Comparison of ENCODE assay signal across 9 cellular contexts in genomic region chr5:119354522-119355243, GRCh38. TPM values are rescaled to one million over a fixed set of nuclear protein-coding genes. Genes with fewer than 3 reads are reported as not detected.
A peak's percentile ranks its signal among the peaks of the same experiment; 100 is the strongest.
DNase-seq lines count a peak whose midpoint lies in the region; ATAC-seq, FAIRE-seq and TF ChIP-seq lines count a peak whose summit lies in the region.
"Had no signal": no experiment of that assay in that cellular context is flagged by ENCODE, and none has a peak within 500 bp of the region (broad histone marks: within the 10 kb centered on the region; RNA-seq: fewer than 3 reads in every experiment).

No MANE protein-coding gene starts in this region.

- H3K4me3 Mint-ChIP-seq in natural killer cell treated with Interleukin-12 subunit alpha and Interleukin-12 subunit beta and Interleukin-15 and Interleukin-18, amount 100 ng/mL, for 72 hours, result peak overlapping the region; percentile 97

- peaks cover 37% of the 10 kb centered on the region for H3K36me3 Mint-ChIP-seq in natural killer cell treated with Interleukin-12 subunit alpha and Interleukin-12 subunit beta and Interleukin-15 and Interleukin-18, amount 100 ng/mL, for 72 hours

- peak overlapping the region; percentile 64 for H3K9ac ChIP-seq in ES-I3 (ENCODE audit: low read depth, low read length)
- peak overlapping the region; percentile 65 for H3K9ac ChIP-seq in GM12878 (ENCODE audit: control insufficient read depth, insufficient read depth, low read length)

- peak overlapping the region; percentile 85 to 99 for H3K27ac Mint-ChIP-seq in natural killer cell treated with Interleukin-12 subunit alpha and Interleukin-12 subunit beta and Interleukin-15 and Interleukin-18, amount 100 ng/mL, for 72 hours

- TF ChIP-seq RAD21 in GM12878 (IDR thresholded peaks at IDR 0.05; ENCODE audit: insufficient read depth, low read depth, low read length), result no peak

- H3K27ac ChIP-seq in GM12878 (ENCODE audit: control insufficient read depth, insufficient read depth), result peak overlapping the region; percentile 92

- in situ Hi-C loops in GM12878 (cut with MboI), result no loop called here

- no peak for TF ChIP-seq CTCF in GM12878 (IDR thresholded peaks at IDR 0.05 in 2 of 3, conservative IDR thresholded peaks at IDR 0.05 in 1 of 3; ENCODE audit: control insufficient read depth in 2 of 3, extremely low read depth in 1 of 3, insufficient read depth in 1 of 3, low read depth in 3 of 3, low read length in 3 of 3)

- FAIRE-seq in GM12878 (lab: Jason Lieb, UNC), result no peak
- FAIRE-seq: RCC 7860 had no signal

- BruUV-seq in GM12878 (replicated peaks; lab: Mats Ljungman, UMichigan), result no TSS peak

- intact Hi-C loops in GM12878 (cut with micrococcal nuclease; ENCODE audit: unreplicated experiment), result loop anchor here (1.0 to 10.0 kb wide), 6 partner anchors 13 to 630 kb away; partner anchors contain the start of gene DMXL1

- DNase-seq in GM12878 (ENCODE audit: low read depth, low spot score) (no peak), NCI-H510A (lab: John Stamatoyannopoulos, UW) (no peak), NCI-H1092 (lab: John Stamatoyannopoulos, UW) (no peak)
- no peak for DNase-seq in natural killer cell treated with Interleukin-12 subunit alpha and Interleukin-12 subunit beta and Interleukin-15 and Interleukin-18, amount 100 ng/mL, for 72 hours (ENCODE audit: low spot score)

- no peaks in the 10 kb centered on the region for H3K36me3 ChIP-seq in ES-I3 (ENCODE audit: insufficient read depth, low read length)
- H3K36me3 ChIP-seq in GM12878 (ENCODE audit: control insufficient read depth in 2 of 2, insufficient read depth in 2 of 2, low read length in 1 of 2), result peaks cover 0 to 5% of the 10 kb centered on the region in 2 experiments; a peak in 1 of 4 replicates

- peak overlapping the region; percentile 96 for H3K4me3 ChIP-seq in GM12878

- H3K27me3 ChIP-seq in GM12878 (replicated peaks in 1 of 2; ENCODE audit: control insufficient read depth in 2 of 2, insufficient read depth in 2 of 2, low read length in 1 of 2), result no peaks in the 10 kb centered on the region

- no peaks in the 10 kb centered on the region for H3K9me3 Mint-ChIP-seq in natural killer cell treated with Interleukin-12 subunit alpha and Interleukin-12 subunit beta and Interleukin-15 and Interleukin-18, amount 100 ng/mL, for 72 hours

- H3K9me3 ChIP-seq in ES-I3 (ENCODE audit: control insufficient read depth, insufficient read depth, low read length) (no peaks in the 10 kb centered on the region), GM12878 (replicated peaks; ENCODE audit: control insufficient read depth, insufficient read depth, low read length) (no peaks in the 10 kb centered on the region)

- WGBS in GM12878 (ENCODE audit: insufficient coverage, insufficient replicate concordance, low lambda C conversion rate, missing lambda C conversion rate), result under 1% methylated on average over 10 of the region's 10 CpGs

- peaks cover 57 to 78% of the 10 kb centered on the region in 2 donors for H3K4me1 Mint-ChIP-seq in natural killer cell treated with Interleukin-12 subunit alpha and Interleukin-12 subunit beta and Interleukin-15 and Interleukin-18, amount 100 ng/mL, for 72 hours (ENCODE audit: low read depth in 2 of 2)

- H3K27me3 Mint-ChIP-seq in natural killer cell treated with Interleukin-12 subunit alpha and Interleukin-12 subunit beta and Interleukin-15 and Interleukin-18, amount 100 ng/mL, for 72 hours, result no peaks in the 10 kb centered on the region

- TF ChIP-seq POLR2A in GM12878 (IDR thresholded peaks at IDR 0.05; ENCODE audit: low read depth, low read length), result no peak

- H3K4me1 ChIP-seq in ES-I3 (ENCODE audit: insufficient read depth, low read length) (peaks cover 58% of the 10 kb centered on the region), GM12878 (ENCODE audit: control insufficient read depth, insufficient read depth, low read length) (peaks cover 29% of the 10 kb centered on the region)

- RAD21 ChIA-PET in GM12878 (lab: Charles Lee; ENCODE audit: unreplicated experiment), result interaction anchor here (3.5 to 17.9 kb wide), 3 partner anchors 13 to 58 kb away, joined by 22 to 501 read pairs (median 77); no protein-coding TSS in a partner anchor

- H3K4me2 ChIP-seq in GM12878 (ENCODE audit: control insufficient read depth, insufficient read depth), result peak overlapping the region; percentile 95

- POLR2A ChIA-PET in GM12878 (lab: Charles Lee), result interaction anchor here (0.6 to 20.5 kb wide), 7 partner anchors 8 to 87 kb away, joined by 3 to 657 read pairs (median 9); no protein-coding TSS in a partner anchor

- peaks cover 6% of the 10 kb centered on the region; the same call in 1 of the 2 replicates for H4K20me1 ChIP-seq in GM12878 (ENCODE audit: control insufficient read depth, insufficient read depth)

- ATAC-seq in HG03521 (IDR thresholded peaks at IDR 0.05; ENCODE audit: unreplicated experiment), result peak; percentile 3
- ATAC-seq in GM12878, result peak; percentile 23
- no peak for ATAC-seq in natural killer cell treated with Interleukin-12 subunit alpha and Interleukin-12 subunit beta and Interleukin-15 and Interleukin-18, amount 100 ng/mL, for 72 hours
- no peak for ATAC-seq in GM19023 (IDR thresholded peaks at IDR 0.05; ENCODE audit: unreplicated experiment)
- no peak for ATAC-seq in GM18517 (IDR thresholded peaks at IDR 0.05; ENCODE audit: unreplicated experiment)

- SMC1A ChIA-PET in GM12878 (lab: Charles Lee; ENCODE audit: uncharacterized antibody, unreplicated experiment), result interaction anchor here (1.5 to 34.8 kb wide), 9 partner anchors 7 to 82 kb away, joined by 3 to 1117 read pairs (median 12); partner anchors contain the start of gene TNFAIP8

- peaks cover 100% of the 10 kb centered on the region for H3K79me2 ChIP-seq in GM12878 (ENCODE audit: control insufficient read depth, insufficient read depth, low read length)

- CTCF ChIA-PET in GM12878 (lab: Yijun Ruan, JAX), result interaction anchor here (0.8 to 6.4 kb wide), 6 partner anchors 9 to 56 kb away, joined by 3 to 154 read pairs (median 19); no protein-coding TSS in a partner anchor

- TF ChIP-seq EP300 in GM12878 (IDR thresholded peaks at IDR 0.05; ENCODE audit: borderline replicate concordance in 1 of 2, control insufficient read depth in 1 of 2, low read depth in 2 of 2, low read length in 2 of 2), result no peak

- no peak overlapping the region for H2AFZ ChIP-seq in GM12878 (ENCODE audit: control insufficient read depth, low read depth, low read length)

TF ChIP-seq in GM12878, 131 proteins besides CTCF, POLR2A, EP300 and RAD21 (continues in another document):
- no peak for TF ChIP-seq CREM (IDR thresholded peaks at IDR 0.05; ENCODE audit: low read depth)
- TF ChIP-seq MAX (IDR thresholded peaks at IDR 0.05; ENCODE audit: low read depth, low read length), result no peak
- TF ChIP-seq FOXK2 (IDR thresholded peaks at IDR 0.05), result no peak
- TF ChIP-seq MEF2B (IDR thresholded peaks at IDR 0.05; ENCODE audit: partially characterized antibody, poor library complexity, severe bottlenecking), result peak; percentile 6
- 0 out of 2 replicates have a peak, but pooled peaks have one; percentile 34 for TF ChIP-seq WRNIP1 (IDR thresholded peaks at IDR 0.05; ENCODE audit: borderline replicate concordance, low read depth, low read length)

RNA-seq across cellular contexts. Expression of gene TNFAIP8, which starts 1.1 kb away (rescaled TPM):
- 75.1 and 80.9 TPM in 2 replicates for total RNA-seq in GM12878 (2013; cell fraction: nucleolus; rRNA removed)
- 140 and 157 TPM in 2 replicates for total RNA-seq in GM12878 (2014; rRNA removed)
- 178 and 183 TPM in 2 replicates for total RNA-seq in GM12878 (2014; rRNA removed; fragmentation: Illumina TruSeq; extraction: Trizol)
- total RNA-seq in GM12878 (2021), result 116 and 124 TPM in 2 replicates
- 51.5 TPM for polyA plus RNA-seq in GM12878 (2011; ENCODE audit: low read depth)
- polyA plus RNA-seq in GM12878 (2011; rRNA removed), result 169 and 264 TPM in 2 replicates
- polyA plus RNA-seq in GM12878 (2011; cell fraction: cytosol; rRNA removed), result 66.2 and 70.2 TPM in 2 replicates
- polyA plus RNA-seq in GM12878 (2011; cell fraction: nucleus; rRNA removed), result 51.6 and 57.2 TPM in 2 replicates
- polyA plus RNA-seq in GM12878 (2012), result 82.6 and 119 TPM in 2 replicates
- polyA plus RNA-seq in GM12878 (2014; fragmentation: Illumina TruSeq; extraction: Trizol), result 180 and 219 TPM in 2 replicates
- polyA plus RNA-seq in GM12878 (2014; fragmentation: Nextera tagmentation; extraction: Ambion mirVana), result 100 to 1,000 TPM; 217 to 324 TPM
- 108 and 144 TPM in 2 replicates for polyA plus RNA-seq in GM12878 (2014; rRNA removed)
- polyA plus RNA-seq in GM12878 (2016; fragmentation: Nextera tagmentation; extraction: Ambion mirVana), result 100 to 1,000 TPM; 177 to 181 TPM
- polyA minus RNA-seq in GM12878 (2011; rRNA and poly(A)+ RNA removed), result 69.6 and 132 TPM in 2 replicates
- polyA minus RNA-seq in GM12878 (2011; cell fraction: cytosol; rRNA and poly(A)+ RNA removed), result 56.4 and 60.0 TPM in 2 replicates
- polyA minus RNA-seq in GM12878 (2011; cell fraction: nucleus; rRNA and poly(A)+ RNA removed), result 30.6 and 45.0 TPM in 2 replicates
- 100 to 1,000 TPM; 131 to 333 TPM for total RNA-seq in natural killer cell treated with Interleukin-12 subunit alpha and Interleukin-12 subunit beta and Interleukin-15 and Interleukin-18, amount 100 ng/mL, for 72 hours

Comparison
In these comparisons a context has a peak if more than half of its experiments do, and no peak if none do; other contexts are left out.
1. ATAC-seq: peak in HG03521 (single experiment) and GM12878 (single experiment); none in natural killer cell treated with Interleukin-12 subunit alpha and Interleukin-12 subunit beta and Interleukin-15 and Interleukin-18, amount 100 ng/mL, for 72 hours (0 of 2), GM19023 (single experiment) and GM18517 (single experiment).